ENCODE assay signal across 35 cellular contexts in genomic region chrX:153164733-153165132, GRCh38. TPM values are rescaled to one million over a fixed set of nuclear protein-coding genes. Genes with fewer than 3 reads are reported as not detected.
"Had no signal": no experiment of that assay in that cellular context is flagged by ENCODE, and none has a peak within 500 bp of the region (broad histone marks: within the 10 kb centered on the region; RNA-seq: fewer than 3 reads in every experiment).

No MANE protein-coding gene starts in this region.

- H3K36me3 ChIP-seq: WERI-Rb-1 had no signal

- DNase-seq: activated B cell treated with CpG ODN at 0.5 μM for 24 hours; activated CD4-positive, alpha-beta memory T cell treated with anti-CD3 and anti-CD28 coated beads for 36 hours; activated CD4-positive, alpha-beta memory T cell treated with anti-CD3 and anti-CD28 coated beads, Interleukin-2, amount 10 ng/mL, durations not matched to agents 7 days and 5 days; activated CD4-positive, alpha-beta T cell treated with anti-CD3 and anti-CD28 coated beads for 1 hour; activated CD4-positive, alpha-beta T cell treated with anti-CD3 and anti-CD28 coated beads for 36 hours; activated CD4-positive, alpha-beta T cell treated with anti-CD3 and anti-CD28 coated beads for 4 hours; activated CD4-positive, alpha-beta T cell treated with anti-CD3 and anti-CD28 coated beads for 48 hours; activated CD4-positive, alpha-beta T cell treated with anti-CD3 and anti-CD28 coated beads, Interleukin-2, amount 10 ng/mL, durations not matched to agents 24 days and 14 days; activated CD4-positive, alpha-beta T cell treated with anti-CD3 and anti-CD28 coated beads, Interleukin-2, amount 10 ng/mL, durations not matched to agents 7 days and 5 days; activated CD4-positive, alpha-beta T cell treated with anti-CD3 and anti-CD28 coated beads, Interleukin-2, amount 50 U/mL, for 1 hour; activated CD4-positive, alpha-beta T cell treated with anti-CD3 and anti-CD28 coated beads, Interleukin-2, amount 50 U/mL, for 4 hours; activated CD4-positive, alpha-beta T cell treated with anti-CD3 and anti-CD28 coated beads, Interleukin-2, amount 50 U/mL, for 48 hours; activated CD4-positive, CD25-positive, alpha-beta regulatory T cell; activated CD4-positive, CD25-positive, alpha-beta regulatory T cell treated with anti-CD3 and anti-CD28 coated beads, Interleukin-2, amount 50 U/mL, for 72 hours; activated CD8-positive, alpha-beta memory T cell treated with anti-CD3 and anti-CD28 coated beads for 24 hours; activated CD8-positive, alpha-beta memory T cell treated with anti-CD3 and anti-CD28 coated beads, Interleukin-2, amount 10 ng/mL, durations not matched to agents 7 days and 5 days; activated CD8-positive, alpha-beta memory T cell treated with anti-CD3 and anti-CD28 coated beads, Interleukin-2, amount 50 U/mL, for 4 hours; activated CD8-positive, alpha-beta memory T cell treated with anti-CD3 and anti-CD28 coated beads, Interleukin-2, amount 50 U/mL, for 48 hours; activated CD8-positive, alpha-beta T cell treated with anti-CD3 and anti-CD28 coated beads for 36 hours; activated CD8-positive, alpha-beta T cell treated with anti-CD3 and anti-CD28 coated beads, Interleukin-2, amount 10 ng/mL, durations not matched to agents 7 days and 5 days; activated T-cell treated with anti-CD3 and anti-CD28 coated beads for 4 hours; activated T-cell treated with anti-CD3 and anti-CD28 coated beads, Interleukin-2, amount 50 U/mL, for 1 hour; T-helper 1 cell; T-helper 17 cell; T-helper 2 cell; T-helper 9 cell; T1000; WERI-Rb-1 had no signal

- ATAC-seq: activated CD4-positive, alpha-beta T cell treated with anti-CD3 and anti-CD28 coated beads for 36 hours; activated CD4-positive, CD25-positive, alpha-beta regulatory T cell treated with anti-CD3 and anti-CD28 coated beads, Interleukin-2, amount 50 U/mL, for 24 hours; activated CD8-positive, alpha-beta memory T cell treated with anti-CD3 and anti-CD28 coated beads, Interleukin-2, amount 10 ng/mL, durations not matched to agents 7 days and 5 days; activated CD8-positive, alpha-beta T cell treated with anti-CD3 and anti-CD28 coated beads for 36 hours; activated CD8-positive, alpha-beta T cell treated with anti-CD3 and anti-CD28 coated beads, Interleukin-2, amount 10 ng/mL, durations not matched to agents 7 days and 5 days; T-helper 17 cell; WTC11 had no signal

- H3K27ac ChIP-seq: VCaP, WERI-Rb-1 had no signal

- FAIRE-seq: TTC549 had no signal

RNA-seq across cellular contexts. Expression of gene MAGEA1, which starts 14.4 kb away (rescaled TPM):
- total RNA-seq: activated B cell treated with CpG ODN at 0.5 μM for 24 hours; activated CD4-positive, alpha-beta memory T cell treated with anti-CD3 and anti-CD28 coated beads for 36 hours; activated CD4-positive, alpha-beta memory T cell treated with anti-CD3 and anti-CD28 coated beads, Interleukin-2, amount 10 ng/mL, durations not matched to agents 7 days and 5 days; activated CD4-positive, alpha-beta T cell treated with anti-CD3 and anti-CD28 coated beads for 36 hours; activated CD4-positive, alpha-beta T cell treated with anti-CD3 and anti-CD28 coated beads, Interleukin-2, amount 10 ng/mL, durations not matched to agents 24 days and 14 days; activated CD4-positive, alpha-beta T cell treated with anti-CD3 and anti-CD28 coated beads, Interleukin-2, amount 10 ng/mL, durations not matched to agents 7 days and 5 days; activated CD8-positive, alpha-beta memory T cell treated with anti-CD3 and anti-CD28 coated beads for 36 hours; activated CD8-positive, alpha-beta memory T cell treated with anti-CD3 and anti-CD28 coated beads, Interleukin-2, amount 10 ng/mL, durations not matched to agents 7 days and 5 days; activated CD8-positive, alpha-beta T cell treated with anti-CD3 and anti-CD28 coated beads for 36 hours; activated CD8-positive, alpha-beta T cell treated with anti-CD3 and anti-CD28 coated beads, Interleukin-2, amount 10 ng/mL, durations not matched to agents 7 days and 5 days; T-helper 1 cell treated with Interleukin-12 subunit alpha and Interleukin-12 subunit beta and Interleukin-4 antibody, amounts not matched to agents 30 ng/mL and 1 ng/mL, for 36 hours; T-helper 17 cell; T-helper 2 cell treated with Interferon-gamma antibody and Interleukin-4, amounts not matched to agents 100 ng/mL and 5 ng/mL, for 36 hours; WTC11 had no signal
